ENCODE assay signal across 11 cellular contexts in genomic region chr1:214476958-214477870, GRCh38.
DNase-seq lines count a peak whose midpoint lies in the region; ATAC-seq and TF ChIP-seq lines count a peak whose summit lies in the region.
"Had no signal": no experiment of that assay in that cellular context is flagged by ENCODE, and none has a peak within 500 bp of the region (broad histone marks: within the 10 kb centered on the region; RNA-seq: fewer than 3 reads in every experiment).

No MANE protein-coding gene starts in this region.

- peaks cover 0 to 6% of the 10 kb centered on the region in 2 donors for H3K4me1 ChIP-seq in left lung
- peaks cover 13% of the 10 kb centered on the region for H3K4me1 ChIP-seq in ovary (ENCODE audit: insufficient read depth)
- H3K4me1 ChIP-seq: parathyroid adenoma had no signal

- TF ChIP-seq POLR2A in ovary (IDR thresholded peaks at IDR 0.05), result no peak

- H3K36me3 ChIP-seq in left lung (no peaks in the 10 kb centered on the region), ovary (no peaks in the 10 kb centered on the region)
- H3K36me3 ChIP-seq: BLaER1 had no signal

- intact Hi-C loops in left ventricle myocardium superior (cut with micrococcal nuclease), result no loop called here
- intact Hi-C loops in Right ventricle myocardium superior (cut with DNase I), result loop anchor here (10.0 kb wide), 1 partner anchor 68 kb away; no protein-coding TSS in a partner anchor
- intact Hi-C loops in left lung (cut with DNase I), result no loop called here
- intact Hi-C loops in ovary (cut with DNase I), result no loop called here
- intact Hi-C loops in posterior cingulate gyrus (cut with DNase I), result no loop called here

- H3K27me3 ChIP-seq in left lung, result no peaks in the 10 kb centered on the region
- H3K27me3 ChIP-seq in ovary, result no peaks in the 10 kb centered on the region
- H3K27me3 ChIP-seq: BLaER1 had no signal

- no peak overlapping the region for H3K4me3 ChIP-seq in left lung
- no peak overlapping the region for H3K4me3 ChIP-seq in ovary
- H3K4me3 ChIP-seq: BLaER1 had no signal

- H3K27ac ChIP-seq in left lung (peak overlapping the region; percentile 57 to 72), ovary (peak overlapping the region in 1 of 2 donors; percentile 4)
- H3K27ac ChIP-seq: BLaER1, parathyroid adenoma had no signal

- no peak for TF ChIP-seq CTCF in left lung (IDR thresholded peaks at IDR 0.05)
- TF ChIP-seq CTCF in ovary (IDR thresholded peaks at IDR 0.05), result no peak

- ATAC-seq in left ventricle myocardium superior (peak; percentile 31), Right ventricle myocardium superior (ENCODE audit: poor library complexity) (no peak), left lung (peak; percentile 80), GM21825 (IDR thresholded peaks at IDR 0.05; ENCODE audit: unreplicated experiment) (no peak)

- no peak for TF ChIP-seq EP300 in ovary (IDR thresholded peaks at IDR 0.05)

- DNase-seq in left ventricle myocardium superior (no peak), Right ventricle myocardium superior (no peak), brain pericyte (ENCODE audit: low read depth, low spot score) (peak; percentile 69), left lung (no peak), ovary (no peak), NCI-H446 (lab: John Stamatoyannopoulos, UW) (no peak), posterior cingulate gyrus (no peak)
- DNase-seq: head of caudate nucleus had no signal

- H3K9me3 ChIP-seq in left lung (no peaks in the 10 kb centered on the region), ovary (no peaks in the 10 kb centered on the region)
- H3K9me3 ChIP-seq: BLaER1 had no signal

- 30 to 52% (median 36%) methylated on average over 7 of the region's 7 CpGs for WGBS in ovary, 3 donors

Comparison
In these comparisons a context has a peak if more than half of its experiments do, and no peak if none do; other contexts are left out.
1. ATAC-seq: peak in left ventricle myocardium superior (single experiment) and left lung (single experiment); none in Right ventricle myocardium superior (single experiment) and GM21825 (single experiment).